1 cellular context compared by ENCODE assay signal in the genomic region with DNA sequence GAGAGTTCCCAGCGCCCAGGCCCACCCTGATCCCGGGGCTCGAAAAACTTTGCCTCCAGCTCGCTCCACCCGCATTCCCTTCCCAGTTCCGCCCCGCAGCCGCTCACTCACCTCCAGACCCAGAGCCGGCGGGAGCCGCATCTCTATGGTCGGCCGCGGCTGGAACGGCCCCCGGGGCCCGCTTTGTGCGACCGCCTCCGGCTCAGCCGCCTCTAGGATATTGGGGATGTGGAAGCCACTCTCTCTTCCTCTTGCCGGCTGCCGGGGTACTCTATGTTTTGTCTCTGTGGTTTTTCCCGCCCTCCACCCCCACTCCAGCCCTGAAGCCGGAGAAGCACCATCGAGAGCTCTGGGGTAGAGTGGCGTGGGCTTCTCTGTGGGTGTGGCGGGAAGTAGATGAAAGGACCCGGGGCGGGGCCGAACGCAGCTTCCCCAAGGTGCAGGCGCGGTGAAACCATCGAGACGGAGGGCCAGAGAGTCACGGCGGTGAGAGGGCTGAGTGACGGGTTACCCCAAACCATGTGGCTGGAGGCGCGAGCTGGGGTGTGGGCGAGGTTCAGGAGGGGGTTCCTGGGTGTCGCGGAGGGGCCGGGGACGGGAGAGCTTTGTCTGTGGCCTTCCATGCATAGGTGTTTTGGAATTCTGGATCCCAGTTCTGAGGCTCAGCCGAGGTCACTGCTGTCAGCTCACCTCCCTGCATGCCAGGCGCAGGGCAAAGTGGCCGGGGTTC.
TF ChIP-seq lines count a peak whose summit lies in the region.

Gene BCS1L, plus strand, starts transcription at position 426 of the 730 bp plus-strand sequence. CDS start 1,305 bp downstream, outside the sequence.
Gene ZNF142, minus strand, starts transcription at position 366 of the 730 bp plus-strand sequence. CDS start 3,194 bp downstream, outside the sequence.

TF ChIP-seq in HepG2, 621 proteins besides CTCF, POLR2A, EP300 and RAD21 (continued from another document and continues in another):
- TF ChIP-seq, protein P1, sequence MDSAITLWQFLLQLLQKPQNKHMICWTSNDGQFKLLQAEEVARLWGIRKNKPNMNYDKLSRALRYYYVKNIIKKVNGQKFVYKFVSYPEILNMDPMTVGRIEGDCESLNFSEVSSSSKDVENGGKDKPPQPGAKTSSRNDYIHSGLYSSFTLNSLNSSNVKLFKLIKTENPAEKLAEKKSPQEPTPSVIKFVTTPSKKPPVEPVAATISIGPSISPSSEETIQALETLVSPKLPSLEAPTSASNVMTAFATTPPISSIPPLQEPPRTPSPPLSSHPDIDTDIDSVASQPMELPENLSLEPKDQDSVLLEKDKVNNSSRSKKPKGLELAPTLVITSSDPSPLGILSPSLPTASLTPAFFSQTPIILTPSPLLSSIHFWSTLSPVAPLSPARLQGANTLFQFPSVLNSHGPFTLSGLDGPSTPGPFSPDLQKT (CRISPR knock-in tag; IDR thresholded peaks at IDR 0.05; ENCODE audit: borderline replicate concordance), result no peak
- TF ChIP-seq ZSCAN21 (CRISPR knock-in tag; IDR thresholded peaks at IDR 0.05; ENCODE audit: borderline replicate concordance), result peak; percentile 84; the same call in 1 of the 2 replicates
- TF ChIP-seq IRX3 (CRISPR knock-in tag; IDR thresholded peaks at IDR 0.05; ENCODE audit: borderline replicate concordance, low read depth), result peak; percentile 32
- TF ChIP-seq ZFP91 (CRISPR knock-in tag; IDR thresholded peaks at IDR 0.05; ENCODE audit: borderline replicate concordance), result peak; percentile 85
- peak; percentile 84 for TF ChIP-seq RXRA (CRISPR knock-in tag; IDR thresholded peaks at IDR 0.05)
- TF ChIP-seq ONECUT2 (CRISPR knock-in tag; IDR thresholded peaks at IDR 0.05), result no peak
- no peak for TF ChIP-seq ZNF569 (CRISPR knock-in tag; IDR thresholded peaks at IDR 0.05; ENCODE audit: borderline replicate concordance)
- peak; percentile 51 for TF ChIP-seq SKI (IDR thresholded peaks at IDR 0.05; ENCODE audit: partially characterized antibody)
- TF ChIP-seq ZNF562 (CRISPR knock-in tag; IDR thresholded peaks at IDR 0.05; ENCODE audit: borderline replicate concordance), result no peak
- no peak for TF ChIP-seq LCORL (IDR thresholded peaks at IDR 0.05)
- peak; percentile 85 for TF ChIP-seq LCORL (CRISPR knock-in tag; IDR thresholded peaks at IDR 0.05)
- TF ChIP-seq ZNF770 (CRISPR knock-in tag; IDR thresholded peaks at IDR 0.05), result peak; percentile 70
- TF ChIP-seq JARID2 (CRISPR knock-in tag; IDR thresholded peaks at IDR 0.05; ENCODE audit: insufficient replicate concordance), result no peak
- peak; percentile 47; the same call in 1 of the 2 replicates for TF ChIP-seq ZNF609 (CRISPR knock-in tag; IDR thresholded peaks at IDR 0.05; ENCODE audit: borderline replicate concordance)
- no peak for TF ChIP-seq ZNF674 (CRISPR knock-in tag; IDR thresholded peaks at IDR 0.05; ENCODE audit: low read depth)
- peak; percentile 70; the same call in 1 of the 2 replicates for TF ChIP-seq ZNF510 (CRISPR knock-in tag; IDR thresholded peaks at IDR 0.05; ENCODE audit: low read depth)
- no peak for TF ChIP-seq KAT2B (IDR thresholded peaks at IDR 0.05; ENCODE audit: borderline replicate concordance, low read depth, low read length)
- TF ChIP-seq ZBTB38 (CRISPR knock-in tag; IDR thresholded peaks at IDR 0.05), result peak; percentile 72; the same call in 1 of the 2 replicates
- TF ChIP-seq ZNF652 (CRISPR knock-in tag; IDR thresholded peaks at IDR 0.05; ENCODE audit: borderline replicate concordance, low read depth), result no peak
- TF ChIP-seq TAF1 (CRISPR knock-in tag; IDR thresholded peaks at IDR 0.05), result peak; percentile 65; the same call in 1 of the 2 replicates
- TF ChIP-seq, protein P2, sequence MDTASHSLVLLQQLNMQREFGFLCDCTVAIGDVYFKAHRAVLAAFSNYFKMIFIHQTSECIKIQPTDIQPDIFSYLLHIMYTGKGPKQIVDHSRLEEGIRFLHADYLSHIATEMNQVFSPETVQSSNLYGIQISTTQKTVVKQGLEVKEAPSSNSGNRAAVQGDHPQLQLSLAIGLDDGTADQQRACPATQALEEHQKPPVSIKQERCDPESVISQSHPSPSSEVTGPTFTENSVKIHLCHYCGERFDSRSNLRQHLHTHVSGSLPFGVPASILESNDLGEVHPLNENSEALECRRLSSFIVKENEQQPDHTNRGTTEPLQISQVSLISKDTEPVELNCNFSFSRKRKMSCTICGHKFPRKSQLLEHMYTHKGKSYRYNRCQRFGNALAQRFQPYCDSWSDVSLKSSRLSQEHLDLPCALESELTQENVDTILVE (CRISPR knock-in tag; IDR thresholded peaks at IDR 0.05), result peak; percentile 85; the same call in 1 of the 2 replicates
- TF ChIP-seq GTF3A (CRISPR knock-in tag; conservative IDR thresholded peaks at IDR 0.05), result no peak; the same call in 1 of the 2 replicates
- peak; percentile 80; the same call in 1 of the 2 replicates for TF ChIP-seq HNRNPL (IDR thresholded peaks at IDR 0.05; ENCODE audit: low read depth, low read length)
- TF ChIP-seq, protein P3, sequence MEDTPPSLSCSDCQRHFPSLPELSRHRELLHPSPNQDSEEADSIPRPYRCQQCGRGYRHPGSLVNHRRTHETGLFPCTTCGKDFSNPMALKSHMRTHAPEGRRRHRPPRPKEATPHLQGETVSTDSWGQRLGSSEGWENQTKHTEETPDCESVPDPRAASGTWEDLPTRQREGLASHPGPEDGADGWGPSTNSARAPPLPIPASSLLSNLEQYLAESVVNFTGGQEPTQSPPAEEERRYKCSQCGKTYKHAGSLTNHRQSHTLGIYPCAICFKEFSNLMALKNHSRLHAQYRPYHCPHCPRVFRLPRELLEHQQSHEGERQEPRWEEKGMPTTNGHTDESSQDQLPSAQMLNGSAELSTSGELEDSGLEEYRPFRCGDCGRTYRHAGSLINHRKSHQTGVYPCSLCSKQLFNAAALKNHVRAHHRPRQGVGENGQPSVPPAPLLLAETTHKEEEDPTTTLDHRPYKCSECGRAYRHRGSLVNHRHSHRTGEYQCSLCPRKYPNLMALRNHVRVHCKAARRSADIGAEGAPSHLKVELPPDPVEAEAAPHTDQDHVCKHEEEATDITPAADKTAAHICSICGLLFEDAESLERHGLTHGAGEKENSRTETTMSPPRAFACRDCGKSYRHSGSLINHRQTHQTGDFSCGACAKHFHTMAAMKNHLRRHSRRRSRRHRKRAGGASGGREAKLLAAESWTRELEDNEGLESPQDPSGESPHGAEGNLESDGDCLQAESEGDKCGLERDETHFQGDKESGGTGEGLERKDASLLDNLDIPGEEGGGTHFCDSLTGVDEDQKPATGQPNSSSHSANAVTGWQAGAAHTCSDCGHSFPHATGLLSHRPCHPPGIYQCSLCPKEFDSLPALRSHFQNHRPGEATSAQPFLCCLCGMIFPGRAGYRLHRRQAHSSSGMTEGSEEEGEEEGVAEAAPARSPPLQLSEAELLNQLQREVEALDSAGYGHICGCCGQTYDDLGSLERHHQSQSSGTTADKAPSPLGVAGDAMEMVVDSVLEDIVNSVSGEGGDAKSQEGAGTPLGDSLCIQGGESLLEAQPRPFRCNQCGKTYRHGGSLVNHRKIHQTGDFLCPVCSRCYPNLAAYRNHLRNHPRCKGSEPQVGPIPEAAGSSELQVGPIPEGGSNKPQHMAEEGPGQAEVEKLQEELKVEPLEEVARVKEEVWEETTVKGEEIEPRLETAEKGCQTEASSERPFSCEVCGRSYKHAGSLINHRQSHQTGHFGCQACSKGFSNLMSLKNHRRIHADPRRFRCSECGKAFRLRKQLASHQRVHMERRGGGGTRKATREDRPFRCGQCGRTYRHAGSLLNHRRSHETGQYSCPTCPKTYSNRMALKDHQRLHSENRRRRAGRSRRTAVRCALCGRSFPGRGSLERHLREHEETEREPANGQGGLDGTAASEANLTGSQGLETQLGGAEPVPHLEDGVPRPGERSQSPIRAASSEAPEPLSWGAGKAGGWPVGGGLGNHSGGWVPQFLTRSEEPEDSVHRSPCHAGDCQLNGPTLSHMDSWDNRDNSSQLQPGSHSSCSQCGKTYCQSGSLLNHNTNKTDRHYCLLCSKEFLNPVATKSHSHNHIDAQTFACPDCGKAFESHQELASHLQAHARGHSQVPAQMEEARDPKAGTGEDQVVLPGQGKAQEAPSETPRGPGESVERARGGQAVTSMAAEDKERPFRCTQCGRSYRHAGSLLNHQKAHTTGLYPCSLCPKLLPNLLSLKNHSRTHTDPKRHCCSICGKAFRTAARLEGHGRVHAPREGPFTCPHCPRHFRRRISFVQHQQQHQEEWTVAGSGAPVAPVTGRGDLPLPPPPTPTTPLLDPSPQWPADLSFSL (CRISPR knock-in tag; IDR thresholded peaks at IDR 0.05), result no peak
- TF ChIP-seq CERS6 (CRISPR knock-in tag; IDR thresholded peaks at IDR 0.05), result no peak
- TF ChIP-seq MYC (CRISPR knock-in tag; IDR thresholded peaks at IDR 0.05; ENCODE audit: borderline replicate concordance), result peak; percentile 97
- peak; percentile 81 for TF ChIP-seq ZNF556 (CRISPR knock-in tag; IDR thresholded peaks at IDR 0.05; ENCODE audit: borderline replicate concordance)
- TF ChIP-seq RBM39 (IDR thresholded peaks at IDR 0.05; ENCODE audit: low read depth, low read length, poor library complexity, severe bottlenecking), result peak; percentile 92
- TF ChIP-seq ZNF451 (CRISPR knock-in tag; IDR thresholded peaks at IDR 0.05), result no peak
- TF ChIP-seq CENPT (CRISPR knock-in tag; IDR thresholded peaks at IDR 0.05; ENCODE audit: low read depth), result 0 out of 2 replicates have a peak, but pooled peaks have one; percentile 62
- TF ChIP-seq JUND (CRISPR knock-in tag; IDR thresholded peaks at IDR 0.05), result no peak
- TF ChIP-seq NFATC3 (CRISPR knock-in tag; IDR thresholded peaks at IDR 0.05), result no peak; the same call in 1 of the 2 replicates
- TF ChIP-seq BORCS8-MEF2B (CRISPR knock-in tag; IDR thresholded peaks at IDR 0.05), result peak; percentile 72; the same call in 1 of the 2 replicates
- no peak for TF ChIP-seq SATB2 (CRISPR knock-in tag; IDR thresholded peaks at IDR 0.05)
- TF ChIP-seq SMARCC2 (IDR thresholded peaks at IDR 0.05), result no peak
- TF ChIP-seq MZF1 (CRISPR knock-in tag; IDR thresholded peaks at IDR 0.05; ENCODE audit: borderline replicate concordance), result no peak
- no peak for TF ChIP-seq ZNF549 (CRISPR knock-in tag; IDR thresholded peaks at IDR 0.05)
- TF ChIP-seq ZNF703 (CRISPR knock-in tag; IDR thresholded peaks at IDR 0.05; ENCODE audit: borderline replicate concordance), result no peak
- TF ChIP-seq ZIK1 (CRISPR knock-in tag; IDR thresholded peaks at IDR 0.05; ENCODE audit: borderline replicate concordance, low read depth), result 0 out of 2 replicates have a peak, but pooled peaks have one; percentile 54
- peak; percentile 91 for TF ChIP-seq THAP11 (CRISPR knock-in tag; IDR thresholded peaks at IDR 0.05)
